1 cellular context compared by ENCODE assay signal in genomic region chr19:49391581-49392399, GRCh38.
TF ChIP-seq lines count a peak whose summit lies in the region.

No MANE protein-coding gene starts in this region.

TF ChIP-seq in GM23338, 12 proteins besides CTCF, POLR2A, EP300 and RAD21 (continued from another document):
- TF ChIP-seq ETS1 (IDR thresholded peaks at IDR 0.05), result no peak
- TF ChIP-seq ZNF331 (CRISPR knock-in tag; IDR thresholded peaks at IDR 0.05; ENCODE audit: low read depth), result no peak
- TF ChIP-seq, protein P1, sequence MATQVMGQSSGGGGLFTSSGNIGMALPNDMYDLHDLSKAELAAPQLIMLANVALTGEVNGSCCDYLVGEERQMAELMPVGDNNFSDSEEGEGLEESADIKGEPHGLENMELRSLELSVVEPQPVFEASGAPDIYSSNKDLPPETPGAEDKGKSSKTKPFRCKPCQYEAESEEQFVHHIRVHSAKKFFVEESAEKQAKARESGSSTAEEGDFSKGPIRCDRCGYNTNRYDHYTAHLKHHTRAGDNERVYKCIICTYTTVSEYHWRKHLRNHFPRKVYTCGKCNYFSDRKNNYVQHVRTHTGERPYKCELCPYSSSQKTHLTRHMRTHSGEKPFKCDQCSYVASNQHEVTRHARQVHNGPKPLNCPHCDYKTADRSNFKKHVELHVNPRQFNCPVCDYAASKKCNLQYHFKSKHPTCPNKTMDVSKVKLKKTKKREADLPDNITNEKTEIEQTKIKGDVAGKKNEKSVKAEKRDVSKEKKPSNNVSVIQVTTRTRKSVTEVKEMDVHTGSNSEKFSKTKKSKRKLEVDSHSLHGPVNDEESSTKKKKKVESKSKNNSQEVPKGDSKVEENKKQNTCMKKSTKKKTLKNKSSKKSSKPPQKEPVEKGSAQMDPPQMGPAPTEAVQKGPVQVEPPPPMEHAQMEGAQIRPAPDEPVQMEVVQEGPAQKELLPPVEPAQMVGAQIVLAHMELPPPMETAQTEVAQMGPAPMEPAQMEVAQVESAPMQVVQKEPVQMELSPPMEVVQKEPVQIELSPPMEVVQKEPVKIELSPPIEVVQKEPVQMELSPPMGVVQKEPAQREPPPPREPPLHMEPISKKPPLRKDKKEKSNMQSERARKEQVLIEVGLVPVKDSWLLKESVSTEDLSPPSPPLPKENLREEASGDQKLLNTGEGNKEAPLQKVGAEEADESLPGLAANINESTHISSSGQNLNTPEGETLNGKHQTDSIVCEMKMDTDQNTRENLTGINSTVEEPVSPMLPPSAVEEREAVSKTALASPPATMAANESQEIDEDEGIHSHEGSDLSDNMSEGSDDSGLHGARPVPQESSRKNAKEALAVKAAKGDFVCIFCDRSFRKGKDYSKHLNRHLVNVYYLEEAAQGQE (IDR thresholded peaks at IDR 0.05; ENCODE audit: unreplicated experiment), result no peak
- TF ChIP-seq JUNB (IDR thresholded peaks at IDR 0.05; ENCODE audit: unreplicated experiment), result no peak
- no peak for TF ChIP-seq ZNF462 (CRISPR knock-in tag; IDR thresholded peaks at IDR 0.05)
- TF ChIP-seq CREB1 (CRISPR knock-in tag; IDR thresholded peaks at IDR 0.05; ENCODE audit: low read depth), result no peak
- no peak for TF ChIP-seq POLR2AphosphoS5 (IDR thresholded peaks at IDR 0.05; ENCODE audit: low read depth)
- no peak for TF ChIP-seq EZH2 (IDR thresholded peaks at IDR 0.05; ENCODE audit: low read depth, unreplicated experiment)
- no peak for TF ChIP-seq STAT1 (IDR thresholded peaks at IDR 0.05; ENCODE audit: unreplicated experiment)
